25 cellular contexts compared by ENCODE assay signal in genomic region chr14:25698111-25698510, GRCh38.
DNase-seq lines count a peak whose midpoint lies in the region; ATAC-seq, FAIRE-seq and TF ChIP-seq lines count a peak whose summit lies in the region.
"Had no signal": no experiment of that assay in that cellular context is flagged by ENCODE, and none has a peak within 500 bp of the region (broad histone marks: within the 10 kb centered on the region; RNA-seq: fewer than 3 reads in every experiment).

No MANE protein-coding gene starts in this region.

- dilution Hi-C loops in IMR-90 (cut with HindIII; ENCODE audit: low sequenced_read_pairs, unreplicated experiment), result no loop called here

- CTCF ChIA-PET in IMR-90 (lab: Yijun Ruan, JAX) (no interaction called here), H1 (lab: Charles Lee; ENCODE audit: partially characterized antibody) (interaction anchor here (0.7 kb wide), 1 partner anchor 880 kb away, joined by 3 read pairs; no protein-coding TSS in a partner anchor)

- H3K79me1 ChIP-seq in IMR-90 (ENCODE audit: low read depth in 1 of 2, low read length in 2 of 2), result no peaks in the 10 kb centered on the region
- no peaks in the 10 kb centered on the region for H3K79me1 ChIP-seq in H1 (ENCODE audit: low read depth, low read length)

- H3K27me3 ChIP-seq in IMR-90 (ENCODE audit: control insufficient read depth, insufficient read depth, low read length), result no peaks in the 10 kb centered on the region
- H3K27me3 ChIP-seq in H1 (replicated peaks in 1 of 4; ENCODE audit: control insufficient read depth in 3 of 4, extremely low read depth in 1 of 4, insufficient read depth in 3 of 4, low read length in 3 of 4), result no peaks in the 10 kb centered on the region
- H3K27me3 ChIP-seq: BLaER1 treated with 17β-estradiol and CSF1 and Interleukin-3, amounts not matched to agents 10 nM and 100 nM had no signal

- in situ Hi-C loops in IMR-90 (cut with MboI; ENCODE audit: low sequenced_read_pairs), result no loop called here

- no peak for ATAC-seq in IMR-90 (ENCODE audit: low read depth)
- ATAC-seq: A549; CD8-positive, alpha-beta T cell; GM12878 had no signal

- H3K36me3 ChIP-seq in IMR-90 (ENCODE audit: control insufficient read depth, insufficient read depth, low read length), result no peaks in the 10 kb centered on the region
- no peaks in the 10 kb centered on the region for H3K36me3 ChIP-seq in H1 (ENCODE audit: control insufficient read depth in 2 of 4, insufficient read depth in 4 of 4, low read length in 3 of 4)
- H3K36me3 ChIP-seq: BLaER1 treated with 17β-estradiol and CSF1 and Interleukin-3, amounts not matched to agents 10 nM and 100 nM had no signal

- H2AK9ac ChIP-seq in IMR-90 (replicated peaks; ENCODE audit: low read depth, low read length, poor library complexity), result no peak overlapping the region

- H3K14ac ChIP-seq in IMR-90 (replicated peaks; ENCODE audit: low read depth, low read length) (no peak overlapping the region), H1 (ENCODE audit: insufficient read length) (no peak overlapping the region)

- TF ChIP-seq EP300 in Ishikawa (IDR thresholded peaks at IDR 0.05; ENCODE audit: borderline replicate concordance) (no peak), H1 (IDR thresholded peaks at IDR 0.05; ENCODE audit: borderline replicate concordance in 1 of 2, low read depth in 2 of 2, low read length in 2 of 2) (no peak)

- H3K4me2 ChIP-seq in IMR-90 (ENCODE audit: low read depth, low read length) (no peak overlapping the region), H1 (ENCODE audit: insufficient read depth in 1 of 2, low read depth in 2 of 2, low read length in 2 of 2) (no peak overlapping the region)
- H3K4me2 ChIP-seq: A549; BLaER1 treated with 17β-estradiol and CSF1 and Interleukin-3, amounts not matched to agents 10 nM and 100 nM had no signal

- H3K56ac ChIP-seq in IMR-90 (ENCODE audit: extremely low read depth, insufficient read depth, low read length), result no peak overlapping the region
- no peak overlapping the region for H3K56ac ChIP-seq in H1 (replicated peaks; ENCODE audit: insufficient read length, low read depth, low read length)

- no peak overlapping the region for H3K4me3 ChIP-seq in IMR-90 (ENCODE audit: insufficient read depth, low read depth, low read length)
- no peak overlapping the region for H3K4me3 ChIP-seq in H1 (ENCODE audit: extremely low read depth in 1 of 4, insufficient read depth in 2 of 4, low read depth in 3 of 4, low read length in 4 of 4)
- H3K4me3 ChIP-seq: A549; BLaER1 treated with 17β-estradiol and CSF1 and Interleukin-3, amounts not matched to agents 10 nM and 100 nM; GM12878 had no signal

- H3K79me2 ChIP-seq in H1 (ENCODE audit: control insufficient read depth in 1 of 2, insufficient read depth in 2 of 2, low read length in 2 of 2), result no peaks in the 10 kb centered on the region

- POLR2A ChIA-PET in IMR-90 (lab: Charles Lee; ENCODE audit: unreplicated experiment) (no interaction called here), H1 (lab: Charles Lee; ENCODE audit: partially characterized antibody) (no interaction called here)

- H3K9me3 ChIP-seq in IMR-90 (ENCODE audit: control insufficient read depth, insufficient read depth, low read length), result peaks cover 7% of the 10 kb centered on the region; the same call in 1 of the 2 replicates
- no peaks in the 10 kb centered on the region for H3K9me3 ChIP-seq in H1 (ENCODE audit: insufficient read depth in 2 of 2, low read depth in 1 of 2, low read length in 1 of 2)
- H3K9me3 ChIP-seq: A549; BLaER1 treated with 17β-estradiol and CSF1 and Interleukin-3, amounts not matched to agents 10 nM and 100 nM; Caco-2 had no signal

- no peak overlapping the region for H2BK15ac ChIP-seq in IMR-90 (ENCODE audit: low read depth, low read length)
- H2BK15ac ChIP-seq in H1 (ENCODE audit: low read length), result no peak overlapping the region

- H3K4ac ChIP-seq in IMR-90 (ENCODE audit: low read depth, low read length) (no peak overlapping the region), H1 (replicated peaks; ENCODE audit: insufficient read length, low read depth, low read length) (no peak overlapping the region)

- H3K9ac ChIP-seq in IMR-90 (ENCODE audit: low read depth, low read length) (no peak overlapping the region), H1 (replicated peaks in 1 of 4; ENCODE audit: extremely low read depth in 1 of 4, low read depth in 3 of 4, low read length in 3 of 4) (no peak overlapping the region)
- H3K9ac ChIP-seq: BLaER1 treated with 17β-estradiol and CSF1 and Interleukin-3, amounts not matched to agents 10 nM and 100 nM had no signal

- TF ChIP-seq POLR2A in IMR-90 (IDR thresholded peaks at IDR 0.05; ENCODE audit: low read depth, low read length), result no peak
- TF ChIP-seq POLR2A in H1 (IDR thresholded peaks at IDR 0.05; ENCODE audit: control extremely low read depth in 1 of 2, low read depth in 2 of 2, low read length in 2 of 2), result no peak

- TF ChIP-seq CTCF in IMR-90 (conservative IDR thresholded peaks at IDR 0.05; ENCODE audit: low read depth, low read length) (no peak), H1 (IDR thresholded peaks at IDR 0.05; ENCODE audit: control extremely low read depth in 1 of 3, insufficient read depth in 1 of 3, low read depth in 1 of 3, low read length in 3 of 3) (no peak)

- H4K5ac ChIP-seq in IMR-90 (ENCODE audit: low read depth, low read length), result no peak overlapping the region
- no peak overlapping the region for H4K5ac ChIP-seq in H1 (ENCODE audit: insufficient read length, low read depth, low read length)

- H2BK20ac ChIP-seq in IMR-90 (ENCODE audit: low read depth, low read length), result no peak overlapping the region
- H2BK20ac ChIP-seq in H1 (ENCODE audit: low read length), result no peak overlapping the region

- intact Hi-C loops in IMR-90 (cut with micrococcal nuclease), result no loop called here

- H4K8ac ChIP-seq in IMR-90 (ENCODE audit: low read depth in 2 of 2, low read length in 2 of 2) (no peak overlapping the region), H1 (ENCODE audit: extremely low read depth, insufficient read depth, low read length) (no peak overlapping the region)

- H3K4me1 ChIP-seq in IMR-90 (ENCODE audit: control insufficient read depth, insufficient read depth, low read length) (no peaks in the 10 kb centered on the region), H1 (replicated peaks in 1 of 4; ENCODE audit: control insufficient read depth in 3 of 4, insufficient read depth in 4 of 4, low read length in 3 of 4) (no peaks in the 10 kb centered on the region)
- H3K4me1 ChIP-seq: A549; BLaER1 treated with 17β-estradiol and CSF1 and Interleukin-3, amounts not matched to agents 10 nM and 100 nM; Caco-2 had no signal

- H2BK120ac ChIP-seq in IMR-90 (ENCODE audit: low read depth, low read length) (no peak overlapping the region), H1 (replicated peaks; ENCODE audit: low read depth, low read length) (no peak overlapping the region)

- H2BK12ac ChIP-seq in H1 (ENCODE audit: low read depth, low read length), result no peak overlapping the region

- H2BK5ac ChIP-seq in IMR-90 (ENCODE audit: low read depth, low read length, poor library complexity, severe bottlenecking) (no peak overlapping the region), H1 (ENCODE audit: low read depth, low read length) (no peak overlapping the region)

- H4K20me1 ChIP-seq in IMR-90 (ENCODE audit: insufficient read depth, low read length) (no peaks in the 10 kb centered on the region), H1 (replicated peaks in 1 of 2; ENCODE audit: control insufficient read depth in 1 of 2, insufficient read depth in 2 of 2, low read length in 2 of 2) (no peaks in the 10 kb centered on the region)
- H4K20me1 ChIP-seq: BLaER1 treated with 17β-estradiol and CSF1 and Interleukin-3, amounts not matched to agents 10 nM and 100 nM had no signal

- no peak for DNase-seq in IMR-90
- DNase-seq in H1 (ENCODE audit: low read depth in 1 of 2, low spot score in 2 of 2), result no peak
- no peak for DNase-seq in A172 (ENCODE audit: low spot score)
- DNase-seq in DMS 273 (lab: John Stamatoyannopoulos, UW; ENCODE audit: unreplicated experiment), result no peak
- DNase-seq: 8988T; AML-193; Caco-2; Calu3; CD4-positive, alpha-beta T cell; CD8-positive, alpha-beta T cell; DMS 273 treated with DMSO at 0.1 percent for 48 hours; DMS153; DMS53; DMS79; DND-41; EL; GDM1 had no signal

- H3K23ac ChIP-seq in IMR-90 (ENCODE audit: low read depth, low read length) (no peak overlapping the region), H1 (ENCODE audit: insufficient read length) (no peak overlapping the region)

- no peak overlapping the region for H2AFZ ChIP-seq in IMR-90 (replicated peaks; ENCODE audit: low read length, poor library complexity)
- no peak overlapping the region for H2AFZ ChIP-seq in H1 (ENCODE audit: low read length)

- H3K18ac ChIP-seq in IMR-90 (ENCODE audit: low read depth, low read length) (no peak overlapping the region), H1 (ENCODE audit: extremely low read depth, low read length) (no peak overlapping the region)

- H3K9me1 ChIP-seq in IMR-90 (ENCODE audit: insufficient read depth, low read length), result no peaks in the 10 kb centered on the region

- no peak for FAIRE-seq in H1 (lab: Jason Lieb, UNC)
- FAIRE-seq: A549, D721Med, GM12878, GM12892, GM18507 had no signal

- TF ChIP-seq RAD21 in IMR-90 (IDR thresholded peaks at IDR 0.05; ENCODE audit: low read length) (no peak), Ishikawa (IDR thresholded peaks at IDR 0.05; ENCODE audit: low read depth) (no peak), H1 (IDR thresholded peaks at IDR 0.05 in 1 of 2, conservative IDR thresholded peaks at IDR 0.05 in 1 of 2; ENCODE audit: low read depth in 2 of 2, low read length in 2 of 2) (no peak)

- no CpG with 5 or more reads among the region's 1 CpG for WGBS in IMR-90 (ENCODE audit: extremely low coverage in 2 of 2, insufficient read length in 1 of 2), 2 experiments
- WGBS in H1 (ENCODE audit: extremely low coverage in 1 of 2, insufficient coverage in 1 of 2, insufficient read length in 1 of 2, insufficient replicate concordance in 2 of 2, low coverage in 1 of 2, low lambda C conversion rate in 2 of 2, missing lambda C conversion rate in 1 of 2), 2 experiments, result 100% methylated on average over 1 of the region's 1 CpG; no CpG with 5 or more reads in 1 of the 2 experiments

- no TSS peak for BruUV-seq in IMR-90 (replicated peaks; lab: Mats Ljungman, UMichigan)

- no peak overlapping the region for H4K91ac ChIP-seq in IMR-90 (ENCODE audit: insufficient read depth, low read depth, low read length)
- no peak overlapping the region for H4K91ac ChIP-seq in H1 (replicated peaks; ENCODE audit: insufficient read length, low read length)

- no peaks in the 10 kb centered on the region for H3K23me2 ChIP-seq in H1 (ENCODE audit: low read depth, low read length)

- H2AK5ac ChIP-seq in IMR-90 (ENCODE audit: low read depth, low read length) (no peak overlapping the region), H1 (ENCODE audit: low read depth, low read length) (no peak overlapping the region)

- no peak overlapping the region for H3K27ac ChIP-seq in IMR-90 (ENCODE audit: insufficient read depth, low read length)
- no peak overlapping the region for H3K27ac ChIP-seq in H1 (ENCODE audit: low read depth, low read length)
- H3K27ac ChIP-seq: A549; BLaER1 treated with 17β-estradiol and CSF1 and Interleukin-3, amounts not matched to agents 10 nM and 100 nM; C4-2B had no signal

TF ChIP-seq in IMR-90, 13 proteins besides CTCF, POLR2A, EP300 and RAD21 (continues in another document):
- peak; percentile 81 for TF ChIP-seq CEBPB (IDR thresholded peaks at IDR 0.05; ENCODE audit: low read depth, low read length)

TF ChIP-seq in Ishikawa, 13 proteins besides CTCF, POLR2A, EP300 and RAD21 (continues in another document):
- no peak for TF ChIP-seq ZBTB7A (IDR thresholded peaks at IDR 0.05; ENCODE audit: low read depth)
